ENCODE assay signal across 1 cellular context in genomic region chr22:21816787-21817496, GRCh38.
TF ChIP-seq lines count a peak whose summit lies in the region.

No MANE protein-coding gene starts in this region.

TF ChIP-seq in WTC11, 78 proteins besides CTCF, POLR2A, EP300 and RAD21 (continued from another document):
- TF ChIP-seq ERG (CRISPR knock-in tag; IDR thresholded peaks at IDR 0.05) = no peak
- no peak for TF ChIP-seq FOXJ3 (CRISPR knock-in tag; IDR thresholded peaks at IDR 0.05; ENCODE audit: borderline replicate concordance)
- no peak for TF ChIP-seq ZNF263 (CRISPR knock-in tag; IDR thresholded peaks at IDR 0.05; ENCODE audit: low read depth)
- no peak for TF ChIP-seq FOXP1 (CRISPR knock-in tag; IDR thresholded peaks at IDR 0.05; ENCODE audit: borderline replicate concordance)
- TF ChIP-seq ATF1 (CRISPR knock-in tag; IDR thresholded peaks at IDR 0.05) = no peak
TF ChIP-seq in WTC11: peak in this region for 0.
